In genomic region chr11:47259178-47259977, GRCh38 we compare ENCODE assay signal across 6 cellular contexts. TPM values are rescaled to one million over a fixed set of nuclear protein-coding genes. Genes with fewer than 3 reads are reported as not detected.
A peak's percentile ranks its signal among the peaks of the same experiment; 100 is the strongest.
DNase-seq lines count a peak whose midpoint lies in the region; ATAC-seq and TF ChIP-seq lines count a peak whose summit lies in the region.

No MANE protein-coding gene starts in this region.

- peak overlapping the region; percentile 75 for H3K23ac ChIP-seq in neuronal stem cell (ENCODE audit: low read depth, low read length, poor library complexity)

- H2AK5ac ChIP-seq in neuronal stem cell (ENCODE audit: low read depth, low read length): peak overlapping the region; percentile 10

- H3K27ac Mint-ChIP-seq in MCF 10A (ENCODE audit: low read depth, unreplicated experiment): no peak overlapping the region

- CTCF ChIA-PET in MCF 10A (lab: Yijun Ruan, JAX): interaction anchor here (0.6 to 4.2 kb wide), 23 partner anchors 9 to 885 kb away, joined by 3 to 33 read pairs (median 4); partner anchors contain the start of gene ACP2

- peak overlapping the region; percentile 44 for H3K27ac ChIP-seq in neuronal stem cell (replicated peaks; ENCODE audit: low read length)

- peaks cover 13 to 27% of the 10 kb centered on the region in 2 donors for H3K4me1 ChIP-seq in neuronal stem cell (ENCODE audit: control insufficient read depth in 2 of 2, insufficient read depth in 1 of 2, low read depth in 1 of 2, low read length in 2 of 2)

- H3K4me1 Mint-ChIP-seq in MCF 10A (ENCODE audit: insufficient read depth, unreplicated experiment): peaks cover 24% of the 10 kb centered on the region

- H2AFZ ChIP-seq in neuronal stem cell (ENCODE audit: low read length): peak overlapping the region; percentile 30

- H3K9ac ChIP-seq in neuronal stem cell (ENCODE audit: low read depth, low read length, poor library complexity): no peak overlapping the region

- H2BK5ac ChIP-seq in neuronal stem cell (ENCODE audit: low read length): no peak overlapping the region

- no peaks in the 10 kb centered on the region for H3K9me3 ChIP-seq in neuronal stem cell (replicated peaks in 1 of 2; ENCODE audit: control insufficient read depth in 2 of 2, insufficient read depth in 1 of 2, low read depth in 1 of 2, low read length in 2 of 2)

- H3K14ac ChIP-seq in neuronal stem cell (ENCODE audit: low read length): no peak overlapping the region

- BruUV-seq in MCF 10A (replicated peaks; lab: Mats Ljungman, UMichigan): no TSS peak

- intact Hi-C loops in MCF 10A (cut with micrococcal nuclease): loop anchor here (2.0 kb wide), 1 partner anchor 89 kb away; no protein-coding TSS in a partner anchor

- no CpG with 5 or more reads among the region's 10 CpGs for WGBS in neuronal stem cell (ENCODE audit: extremely low coverage in 2 of 2, insufficient read length in 2 of 2, insufficient replicate concordance in 1 of 2), 2 donors

- POLR2A ChIA-PET in MCF 10A (lab: Yijun Ruan, JAX): interaction anchor here (0.7 to 3.3 kb wide), 7 partner anchors 11 to 84 kb away, joined by 3 to 38 read pairs (median 5); partner anchors contain the start of genes ACP2 and MADD

- no peak overlapping the region for H4K8ac ChIP-seq in neuronal stem cell (ENCODE audit: low read depth, low read length)

- H3K9me3 Mint-ChIP-seq in MCF 10A (ENCODE audit: unreplicated experiment): no peaks in the 10 kb centered on the region

- no peak overlapping the region for H2BK12ac ChIP-seq in neuronal stem cell (ENCODE audit: low read length)

- DNase-seq in GM03348 (ENCODE audit: low spot score): peak; percentile 63
- DNase-seq in NCI-H226: peak; percentile 11
- DNase-seq in MCF 10A (ENCODE audit: unreplicated experiment): peak; percentile 47
- no peak for DNase-seq in neuronal stem cell (ENCODE audit: low spot score)
- no peak for DNase-seq in NCI-H1436 treated with DMSO at 0.1 percent for 48 hours (lab: John Stamatoyannopoulos, UW)

- H2BK15ac ChIP-seq in neuronal stem cell (ENCODE audit: low read length): no peak overlapping the region

- no peak overlapping the region for H3K4me3 ChIP-seq in neuronal stem cell (ENCODE audit: low read length in 2 of 2)

- H3K27me3 ChIP-seq in neuronal stem cell (ENCODE audit: control insufficient read depth in 3 of 3, insufficient read depth in 3 of 3, low read depth in 1 of 3, low read length in 3 of 3): no peaks in the 10 kb centered on the region

- H3K4me3 Mint-ChIP-seq in MCF 10A (ENCODE audit: unreplicated experiment): no peak overlapping the region

- TF ChIP-seq CTCF in MCF 10A (IDR thresholded peaks at IDR 0.05; ENCODE audit: unreplicated experiment): peak; percentile 40

- no peaks in the 10 kb centered on the region for H3K27me3 Mint-ChIP-seq in MCF 10A (ENCODE audit: insufficient read depth, unreplicated experiment)

- H3K79me1 ChIP-seq in neuronal stem cell (ENCODE audit: low read depth, low read length): peaks cover 2% of the 10 kb centered on the region

- H2BK120ac ChIP-seq in neuronal stem cell (ENCODE audit: low read depth, low read length): no peak overlapping the region

- H3K4me2 ChIP-seq in neuronal stem cell (ENCODE audit: insufficient read depth, low read length, poor library complexity, severe bottlenecking): no peak overlapping the region

- ATAC-seq in HG03139 (IDR thresholded peaks at IDR 0.05; ENCODE audit: unreplicated experiment): no peak

- H4K91ac ChIP-seq in neuronal stem cell (ENCODE audit: low read depth, low read length, poor library complexity): no peak overlapping the region

- no peak overlapping the region for H3K4ac ChIP-seq in neuronal stem cell (ENCODE audit: low read length)

- H3K36me3 ChIP-seq in neuronal stem cell (replicated peaks in 1 of 2; ENCODE audit: control insufficient read depth in 2 of 2, insufficient read depth in 2 of 2, low read length in 2 of 2): peaks cover 0 to 4% of the 10 kb centered on the region in 2 donors

- H3K36me3 Mint-ChIP-seq in MCF 10A (ENCODE audit: insufficient read depth, unreplicated experiment): peaks cover 8% of the 10 kb centered on the region

- H3K18ac ChIP-seq in neuronal stem cell (ENCODE audit: low read length): peak overlapping the region; percentile 29

RNA-seq across cellular contexts. Expression of gene NR1H3, which starts 1.6 kb away (rescaled TPM):
- 17.8 and 20.0 TPM in 2 replicates for total RNA-seq in MCF 10A (2022)
- polyA plus RNA-seq in neuronal stem cell (2013, experiment 1 of 2): 13.8 TPM
- 13.5 TPM for polyA plus RNA-seq in neuronal stem cell (2013, experiment 2 of 2)

RNA-seq across cellular contexts. Expression of gene MADD, which starts 10.6 kb away (rescaled TPM):
- 23.4 and 24.8 TPM in 2 replicates for total RNA-seq in MCF 10A (2022)
- polyA plus RNA-seq in neuronal stem cell (2013, experiment 1 of 2): 21.0 TPM
- polyA plus RNA-seq in neuronal stem cell (2013, experiment 2 of 2): 16.1 TPM

RNA-seq across cellular contexts. Expression of gene ACP2, which starts 10.8 kb away (rescaled TPM):
- total RNA-seq in MCF 10A (2022): 18.7 and 23.7 TPM in 2 replicates
- polyA plus RNA-seq in neuronal stem cell (2013, experiment 1 of 2): 14.9 TPM
- 16.5 TPM for polyA plus RNA-seq in neuronal stem cell (2013, experiment 2 of 2)

RNA-seq across cellular contexts. Expression of gene DDB2, which starts 44.6 kb away (rescaled TPM):
- 62.8 and 78.3 TPM in 2 replicates for total RNA-seq in MCF 10A (2022)
- 96.5 TPM for polyA plus RNA-seq in neuronal stem cell (2013, experiment 1 of 2)
- 91.1 TPM for polyA plus RNA-seq in neuronal stem cell (2013, experiment 2 of 2)

Comparison
In these comparisons a context has a peak if more than half of its experiments do, and no peak if none do; other contexts are left out.
1. DNase-seq: peak in GM03348 (single experiment), NCI-H226 (single experiment) and MCF 10A (single experiment); none in neuronal stem cell (single experiment) and NCI-H1436 treated with DMSO at 0.1 percent for 48 hours (single experiment).